Comparison of ENCODE assay signal across 9 cellular contexts in the genomic region with DNA sequence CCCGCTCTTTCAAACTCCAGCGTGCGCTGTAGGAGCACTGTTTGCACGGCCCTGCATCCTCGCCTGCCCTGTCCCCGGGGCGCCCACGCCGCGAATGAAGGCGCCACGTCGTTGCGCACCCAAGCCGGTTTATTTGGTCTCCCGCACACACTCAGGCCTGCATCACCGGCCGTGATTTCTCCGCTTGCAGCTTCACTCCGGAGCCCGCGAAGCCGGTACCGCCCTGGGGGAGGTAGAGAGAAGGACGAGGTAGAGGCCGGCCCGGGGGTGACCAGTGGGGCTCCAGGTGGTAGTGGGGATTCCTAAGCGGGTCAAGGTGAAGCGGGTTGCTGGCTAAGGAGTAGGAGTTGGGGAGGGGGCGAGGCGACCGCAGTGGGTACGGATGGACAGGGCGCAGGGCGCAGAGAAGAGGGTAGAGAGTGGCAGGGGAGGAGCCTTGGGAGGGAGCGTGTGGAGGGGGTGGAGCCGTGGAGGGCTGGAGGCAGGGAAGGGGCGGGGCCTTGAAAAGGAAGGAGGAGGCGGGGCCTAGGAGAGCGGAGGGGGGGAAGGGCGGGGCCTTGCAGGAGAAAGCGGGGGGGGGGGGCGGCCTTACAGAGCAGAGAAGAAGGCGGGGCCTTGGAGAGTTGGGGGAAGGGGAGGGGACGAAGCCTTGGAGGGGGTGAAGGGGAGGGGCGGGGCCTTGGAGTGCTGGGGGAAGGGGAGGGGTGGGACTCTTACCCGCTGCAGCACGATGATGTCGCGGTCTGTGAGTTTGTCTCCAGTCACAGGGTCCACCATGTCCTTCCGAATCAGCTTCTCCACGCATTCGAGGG. TPM values are rescaled to one million over a fixed set of nuclear protein-coding genes. Genes with fewer than 3 reads are reported as not detected.
A peak's percentile ranks its signal among the peaks of the same experiment; 100 is the strongest.
DNase-seq lines count a peak whose midpoint lies in the region; ATAC-seq, FAIRE-seq and TF ChIP-seq lines count a peak whose summit lies in the region.
"Had no signal": no experiment of that assay in that cellular context is flagged by ENCODE, and none has a peak within 500 bp of the region (broad histone marks: within the 10 kb centered on the region; RNA-seq: fewer than 3 reads in every experiment).

No MANE protein-coding gene starts in this region.

- H3K4me1 Mint-ChIP-seq in nephron progenitor cell: peaks cover 18% of the 10 kb centered on the region

- no peak overlapping the region for H3K27ac ChIP-seq in ectodermal cell (ENCODE audit: insufficient read depth, low read depth, low read length, poor library complexity, severe bottlenecking)
- H3K27ac ChIP-seq: KMS-11 had no signal

- H3K27ac Mint-ChIP-seq in nephron progenitor cell: no peak overlapping the region

- H3K27me3 ChIP-seq in ectodermal cell (ENCODE audit: control insufficient read depth, insufficient read depth, low read length, poor library complexity, severe bottlenecking): no peaks in the 10 kb centered on the region

- no peaks in the 10 kb centered on the region for H3K9me3 ChIP-seq in ectodermal cell (ENCODE audit: control insufficient read depth, low read length)

- H3K4me3 ChIP-seq in ectodermal cell (ENCODE audit: insufficient read depth, low read depth, low read length): peak overlapping the region; percentile 13

- no peak for ATAC-seq in HG02623 (IDR thresholded peaks at IDR 0.05; ENCODE audit: unreplicated experiment)

- H3K9me3 Mint-ChIP-seq in nephron progenitor cell: no peaks in the 10 kb centered on the region

- H3K4me1 ChIP-seq in ectodermal cell (ENCODE audit: control insufficient read depth, insufficient read depth, low read length): peaks cover 12% of the 10 kb centered on the region

- H3K36me3 Mint-ChIP-seq in nephron progenitor cell (ENCODE audit: low read depth): peaks cover 57% of the 10 kb centered on the region

- peaks cover 27% of the 10 kb centered on the region for H3K36me3 ChIP-seq in ectodermal cell (ENCODE audit: control insufficient read depth, insufficient read depth, low read length)

- H3K27me3 Mint-ChIP-seq in nephron progenitor cell (ENCODE audit: low read depth, poor library complexity): peaks cover 3% of the 10 kb centered on the region

- 69 to 72% methylated on average over 48 of the region's 53 CpGs for WGBS in ectodermal cell, 2 experiments

- no peak for FAIRE-seq in urothelium cell line (lab: Jason Lieb, UNC)

- H3K4me3 Mint-ChIP-seq in nephron progenitor cell: no peak overlapping the region

- DNase-seq in HT-29 (ENCODE audit: low spot score): peak; percentile 46
- DNase-seq in activated CD4-positive, alpha-beta T cell treated with anti-CD3 and anti-CD28 coated beads for 1 hour: peak; percentile 71
- DNase-seq in nephron progenitor cell: peak; percentile 87
- DNase-seq in urothelium cell line (ENCODE audit: low spot score): peak; percentile 60
- no peak for DNase-seq in SW480 (ENCODE audit: low spot score)
- DNase-seq in mesenteric fat pad (ENCODE audit: low spot score): no peak

- TF ChIP-seq CTCF in nephron progenitor cell (IDR thresholded peaks at IDR 0.05): no peak

RNA-seq across cellular contexts. Expression of gene NOSIP, which starts 24.6 kb away (rescaled TPM):
- 247 and 262 TPM in 2 replicates for total RNA-seq in HT-29 (2014; rRNA removed; shearing (Covaris generic))
- 68.9 TPM for polyA plus RNA-seq in ectodermal cell (2013, experiment 1 of 4)
- 70.7 TPM for polyA plus RNA-seq in ectodermal cell (2013, experiment 2 of 4)
- polyA plus RNA-seq in ectodermal cell (2013, experiment 3 of 4): 60.6 TPM
- polyA plus RNA-seq in ectodermal cell (2013, experiment 4 of 4): 64.2 TPM
- 46.0 TPM for total RNA-seq in mesenteric fat pad

RNA-seq across cellular contexts. Expression of gene PRRG2, which starts 25.3 kb away (rescaled TPM):
- 25.8 and 26.3 TPM in 2 replicates for total RNA-seq in HT-29 (2014; rRNA removed; shearing (Covaris generic))
- 1.7 TPM for polyA plus RNA-seq in ectodermal cell (2013, experiment 1 of 4)
- polyA plus RNA-seq in ectodermal cell (2013, experiment 2 of 4): 1.6 TPM
- 2.0 TPM for polyA plus RNA-seq in ectodermal cell (2013, experiment 3 of 4)
- 0.69 TPM for polyA plus RNA-seq in ectodermal cell (2013, experiment 4 of 4)
- 1.1 TPM for total RNA-seq in mesenteric fat pad

RNA-seq across cellular contexts. Expression of gene RCN3, which starts 28.0 kb away (rescaled TPM):
- 17.6 and 25.6 TPM in 2 replicates for total RNA-seq in HT-29 (2014; rRNA removed; shearing (Covaris generic))
- 12.5 TPM for polyA plus RNA-seq in ectodermal cell (2013, experiment 1 of 4)
- 8.7 TPM for polyA plus RNA-seq in ectodermal cell (2013, experiment 2 of 4)
- 8.0 TPM for polyA plus RNA-seq in ectodermal cell (2013, experiment 3 of 4)
- polyA plus RNA-seq in ectodermal cell (2013, experiment 4 of 4): 8.7 TPM
- 76.2 TPM for total RNA-seq in mesenteric fat pad

RNA-seq across cellular contexts. Expression of gene PRR12, which starts 35.2 kb away (rescaled TPM):
- total RNA-seq in HT-29 (2014; rRNA removed; shearing (Covaris generic)): 15.0 and 15.3 TPM in 2 replicates
- polyA plus RNA-seq in ectodermal cell (2013, experiment 1 of 4): 36.5 TPM
- 39.6 TPM for polyA plus RNA-seq in ectodermal cell (2013, experiment 2 of 4)
- polyA plus RNA-seq in ectodermal cell (2013, experiment 3 of 4): 30.3 TPM
- 35.9 TPM for polyA plus RNA-seq in ectodermal cell (2013, experiment 4 of 4)
- total RNA-seq in mesenteric fat pad: 22.3 TPM

RNA-seq across cellular contexts. Expression of gene FCGRT, which starts 43.3 kb away (rescaled TPM):
- total RNA-seq in HT-29 (2014; rRNA removed; shearing (Covaris generic)): 150 and 176 TPM in 2 replicates
- 37.8 TPM for polyA plus RNA-seq in ectodermal cell (2013, experiment 1 of 4)
- 39.4 TPM for polyA plus RNA-seq in ectodermal cell (2013, experiment 2 of 4)
- polyA plus RNA-seq in ectodermal cell (2013, experiment 3 of 4): 31.9 TPM
- polyA plus RNA-seq in ectodermal cell (2013, experiment 4 of 4): 34.0 TPM
- total RNA-seq in mesenteric fat pad: 476 TPM

Comparison
In these comparisons a context has a peak if more than half of its experiments do, and no peak if none do; other contexts are left out.
1. DNase-seq: peak in HT-29 (single experiment), activated CD4-positive, alpha-beta T cell treated with anti-CD3 and anti-CD28 coated beads for 1 hour (single experiment), nephron progenitor cell (single experiment) and urothelium cell line (single experiment); none in SW480 (single experiment) and mesenteric fat pad (single experiment).
2. RNA of gene PRRG2, which starts 25.3 kb away (total RNA-seq): 25.8 to 26.3 TPM in HT-29; 1.1 TPM in mesenteric fat pad (single experiment); every median in the first group is over 10 times any median in the second.